In the genomic region with DNA sequence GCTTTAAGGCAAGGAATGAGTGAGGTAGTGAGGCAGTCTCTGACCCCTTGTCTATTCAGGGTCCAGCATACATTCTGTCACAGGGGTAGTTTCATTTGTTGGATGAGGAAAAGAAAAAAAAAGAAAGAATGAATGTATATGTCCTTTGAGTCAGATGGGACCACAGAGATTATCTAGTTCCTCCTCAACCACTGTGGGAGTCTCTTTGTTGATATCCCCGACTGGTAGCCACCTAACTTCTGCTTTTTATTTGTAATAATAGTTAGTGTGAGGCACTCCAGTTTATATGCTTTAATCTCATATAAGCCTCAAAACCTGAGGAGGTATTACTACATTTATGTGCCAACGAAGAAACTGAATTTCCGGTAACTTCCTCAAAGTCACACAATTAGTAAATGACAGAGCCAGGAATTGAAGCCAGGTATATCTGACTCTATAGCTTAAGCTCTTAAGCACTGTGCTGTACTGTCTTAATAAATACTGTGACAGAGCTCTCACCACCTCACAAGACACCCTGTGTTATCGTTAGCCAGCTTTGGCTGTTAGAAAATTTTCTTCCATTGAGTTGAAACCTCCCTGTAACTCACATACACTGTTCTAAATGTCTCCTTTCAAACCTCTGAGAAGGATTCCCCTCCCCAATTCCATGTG, we compare ENCODE assay signal across 20 cellular contexts.
DNase-seq lines count a peak whose midpoint lies in the region; ATAC-seq, FAIRE-seq and TF ChIP-seq lines count a peak whose summit lies in the region.
"Had no signal": no experiment of that assay in that cellular context is flagged by ENCODE, and none has a peak within 500 bp of the region (broad histone marks: within the 10 kb centered on the region; RNA-seq: fewer than 3 reads in every experiment).

No MANE protein-coding gene starts in this region.

- no peak for TF ChIP-seq POLR2A in GM12878 (IDR thresholded peaks at IDR 0.05; ENCODE audit: low read depth, low read length)

- H3K27ac ChIP-seq in GM12878 (ENCODE audit: control insufficient read depth, insufficient read depth) (no peak overlapping the region), caudate nucleus (ENCODE audit: low read depth, low read length) (no peak overlapping the region)
- H3K27ac ChIP-seq: 22Rv1; BLaER1 treated with 17β-estradiol and CSF1 and Interleukin-3, amounts not matched to agents 10 nM and 100 nM; KMS-11; SK-N-MC had no signal

- in situ Hi-C loops in GM12878 (cut with MboI): no loop called here

- no peak for TF ChIP-seq CTCF in GM12878 (IDR thresholded peaks at IDR 0.05 in 2 of 3, conservative IDR thresholded peaks at IDR 0.05 in 1 of 3; ENCODE audit: control insufficient read depth in 2 of 3, extremely low read depth in 1 of 3, insufficient read depth in 1 of 3, low read depth in 3 of 3, low read length in 3 of 3)

- no peak overlapping the region for H3K4me3 Mint-ChIP-seq in stimulated activated naive B cell treated with anti-CD40 and anti-IgM and Interleukin-4, amounts not matched to agents 10 μg/mL and 1 μg/mL and 100 μg/mL, for 72 hours
- H3K4me3 Mint-ChIP-seq: GM23338 had no signal

- SMC1A ChIA-PET in GM12878 (lab: Charles Lee; ENCODE audit: uncharacterized antibody, unreplicated experiment): no interaction called here

- no peaks in the 10 kb centered on the region for H3K27me3 ChIP-seq in GM12878 (replicated peaks in 1 of 2; ENCODE audit: control insufficient read depth in 2 of 2, insufficient read depth in 2 of 2, low read length in 1 of 2)
- H3K27me3 ChIP-seq: BLaER1 treated with 17β-estradiol and CSF1 and Interleukin-3, amounts not matched to agents 10 nM and 100 nM; MG63 had no signal

- no peaks in the 10 kb centered on the region for H3K4me1 ChIP-seq in GM12878 (ENCODE audit: control insufficient read depth, insufficient read depth, low read length)

- no peaks in the 10 kb centered on the region for H3K9me3 ChIP-seq in GM12878 (replicated peaks; ENCODE audit: control insufficient read depth, insufficient read depth, low read length)
- H3K9me3 ChIP-seq: BLaER1 treated with 17β-estradiol and CSF1 and Interleukin-3, amounts not matched to agents 10 nM and 100 nM; MG63 had no signal

- H3K36me3 Mint-ChIP-seq in activated naive CD4-positive, alpha-beta T cell treated with anti-CD3 and anti-CD28 coated beads, Interleukin-2, amount 50 U/mL, for 72 hours: no peaks in the 10 kb centered on the region
- H3K36me3 Mint-ChIP-seq in stimulated activated naive B cell treated with anti-CD40 and anti-IgM and Interleukin-4, amounts not matched to agents 10 μg/mL and 1 μg/mL and 100 μg/mL, for 72 hours: peaks cover 14 to 17% of the 10 kb centered on the region in 2 donors

- H3K4me1 Mint-ChIP-seq in stimulated activated naive B cell treated with anti-CD40 and anti-IgM and Interleukin-4, amounts not matched to agents 10 μg/mL and 1 μg/mL and 100 μg/mL, for 72 hours: peaks cover 0 to 5% of the 10 kb centered on the region in 2 donors

- whole genome bisulfite sequencing in GM12878 (ENCODE audit: insufficient coverage, insufficient replicate concordance, low lambda C conversion rate, missing lambda C conversion rate): 70% methylated on average over 4 of the region's 4 CpGs

- H3K36me3 ChIP-seq in GM12878 (ENCODE audit: control insufficient read depth in 2 of 2, insufficient read depth in 2 of 2, low read length in 1 of 2): no peaks in the 10 kb centered on the region
- H3K36me3 ChIP-seq: MG63 had no signal

- no peaks in the 10 kb centered on the region for H3K27me3 Mint-ChIP-seq in stimulated activated naive B cell treated with anti-CD40 and anti-IgM and Interleukin-4, amounts not matched to agents 10 μg/mL and 1 μg/mL and 100 μg/mL, for 72 hours

- RAD21 ChIA-PET in GM12878 (lab: Charles Lee; ENCODE audit: unreplicated experiment): no interaction called here

- TF ChIP-seq EP300 in GM12878 (IDR thresholded peaks at IDR 0.05; ENCODE audit: borderline replicate concordance in 1 of 2, control insufficient read depth in 1 of 2, low read depth in 2 of 2, low read length in 2 of 2): no peak

- no TSS peak for BruUV-seq in GM12878 (replicated peaks; lab: Mats Ljungman, UMichigan)

- POLR2A ChIA-PET in GM12878 (lab: Charles Lee): no interaction called here

- peak overlapping the region; percentile 29 to 67 for H3K27ac Mint-ChIP-seq in activated naive CD4-positive, alpha-beta T cell treated with anti-CD3 and anti-CD28 coated beads, Interleukin-2, amount 50 U/mL, for 72 hours
- H3K27ac Mint-ChIP-seq in stimulated activated naive B cell treated with anti-CD40 and anti-IgM and Interleukin-4, amounts not matched to agents 10 μg/mL and 1 μg/mL and 100 μg/mL, for 72 hours: no peak overlapping the region
- H3K27ac Mint-ChIP-seq: GM23338 had no signal

- H4K20me1 ChIP-seq in GM12878 (ENCODE audit: control insufficient read depth, insufficient read depth): no peaks in the 10 kb centered on the region
- H4K20me1 ChIP-seq: BLaER1 treated with 17β-estradiol and CSF1 and Interleukin-3, amounts not matched to agents 10 nM and 100 nM had no signal

- no peak overlapping the region for H3K4me2 ChIP-seq in GM12878 (ENCODE audit: control insufficient read depth, insufficient read depth)
- H3K4me2 ChIP-seq: GM23338, KMS-11 had no signal

- CTCF ChIA-PET in GM12878 (lab: Yijun Ruan, JAX): interaction anchor here (0.7 to 3.4 kb wide), 4 partner anchors 10 to 208 kb away, joined by 3 to 16 read pairs (median 4); no protein-coding TSS in a partner anchor

- no peak for TF ChIP-seq RAD21 in GM12878 (IDR thresholded peaks at IDR 0.05; ENCODE audit: insufficient read depth, low read depth, low read length)

- intact Hi-C loops in GM12878 (cut with micrococcal nuclease; ENCODE audit: unreplicated experiment): no loop called here

- H3K79me2 ChIP-seq in GM12878 (ENCODE audit: control insufficient read depth, insufficient read depth, low read length): no peaks in the 10 kb centered on the region

- FAIRE-seq in GM12878 (lab: Jason Lieb, UNC): no peak

- no peak overlapping the region for H2AFZ ChIP-seq in GM12878 (ENCODE audit: control insufficient read depth, low read depth, low read length)
- H2AFZ ChIP-seq: GM23338 had no signal

- H3K4me3 ChIP-seq in GM12878: no peak overlapping the region
- H3K4me3 ChIP-seq: BLaER1 treated with 17β-estradiol and CSF1 and Interleukin-3, amounts not matched to agents 10 nM and 100 nM; GM23338; MG63; SK-N-MC had no signal

- no peaks in the 10 kb centered on the region for H3K9me3 Mint-ChIP-seq in activated naive CD4-positive, alpha-beta T cell treated with anti-CD3 and anti-CD28 coated beads, Interleukin-2, amount 50 U/mL, for 72 hours
- H3K9me3 Mint-ChIP-seq in stimulated activated naive B cell treated with anti-CD40 and anti-IgM and Interleukin-4, amounts not matched to agents 10 μg/mL and 1 μg/mL and 100 μg/mL, for 72 hours: no peaks in the 10 kb centered on the region
- H3K9me3 Mint-ChIP-seq: GM23338 had no signal

- H3K9ac ChIP-seq in GM12878 (ENCODE audit: control insufficient read depth, insufficient read depth, low read length): no peak overlapping the region
- H3K9ac ChIP-seq: BLaER1 treated with 17β-estradiol and CSF1 and Interleukin-3, amounts not matched to agents 10 nM and 100 nM; KMS-11 had no signal

- no peak for ATAC-seq in activated naive CD4-positive, alpha-beta T cell treated with anti-CD3 and anti-CD28 coated beads, Interleukin-2, amount 50 U/mL, for 72 hours
- peak; percentile 68 for ATAC-seq in GM12878
- peak; percentile 97 to 98 for ATAC-seq in stimulated activated naive B cell treated with anti-CD40 and anti-IgM and Interleukin-4, amounts not matched to agents 10 μg/mL and 1 μg/mL and 100 μg/mL, for 72 hours (replicated peaks)
- ATAC-seq in HG02588 (IDR thresholded peaks at IDR 0.05; ENCODE audit: unreplicated experiment): no peak
- ATAC-seq: GM23338, PC-3 had no signal

- no peak for DNase-seq in activated naive CD4-positive, alpha-beta T cell treated with anti-CD3 and anti-CD28 coated beads, Interleukin-2, amount 50 U/mL, for 72 hours (ENCODE audit: low spot score in 2 of 2)
- no peak for DNase-seq in activated naive CD4-positive, alpha-beta T cell (lab: John Stamatoyannopoulos, UW)
- DNase-seq in SKM-1 (lab: John Stamatoyannopoulos, UW; ENCODE audit: unreplicated experiment): peak; percentile 38
- DNase-seq in GM12878 (ENCODE audit: low read depth, low spot score): no peak
- DNase-seq in stimulated activated naive B cell treated with anti-CD40 and anti-IgM and Interleukin-4, amounts not matched to agents 10 μg/mL and 1 μg/mL and 100 μg/mL, for 72 hours: no peak
- DNase-seq in NCI-H510A (lab: John Stamatoyannopoulos, UW): no peak
- DNase-seq in caudate nucleus (lab: John Stamatoyannopoulos, UW): no peak
- DNase-seq: DMS153, EL, MG63, NCI-H1417 treated with DMSO at 0.1 percent for 48 hours, NCI-H2029, NCI-H2171 treated with DMSO at 0.1 percent for 48 hours, PC-3 had no signal

TF ChIP-seq in GM12878, 131 proteins besides CTCF, POLR2A, EP300 and RAD21:
- TF ChIP-seq ZNF24 (IDR thresholded peaks at IDR 0.05) (peak; percentile 30; the same call in 1 of the 2 replicates), ZNF384 (IDR thresholded peaks at IDR 0.05; ENCODE audit: borderline replicate concordance, low read depth, low read length) (peak; percentile 18; the same call in 1 of the 2 replicates), BACH1 (IDR thresholded peaks at IDR 0.05; ENCODE audit: borderline replicate concordance) (no peak)
- TF ChIP-seq, protein P1, sequence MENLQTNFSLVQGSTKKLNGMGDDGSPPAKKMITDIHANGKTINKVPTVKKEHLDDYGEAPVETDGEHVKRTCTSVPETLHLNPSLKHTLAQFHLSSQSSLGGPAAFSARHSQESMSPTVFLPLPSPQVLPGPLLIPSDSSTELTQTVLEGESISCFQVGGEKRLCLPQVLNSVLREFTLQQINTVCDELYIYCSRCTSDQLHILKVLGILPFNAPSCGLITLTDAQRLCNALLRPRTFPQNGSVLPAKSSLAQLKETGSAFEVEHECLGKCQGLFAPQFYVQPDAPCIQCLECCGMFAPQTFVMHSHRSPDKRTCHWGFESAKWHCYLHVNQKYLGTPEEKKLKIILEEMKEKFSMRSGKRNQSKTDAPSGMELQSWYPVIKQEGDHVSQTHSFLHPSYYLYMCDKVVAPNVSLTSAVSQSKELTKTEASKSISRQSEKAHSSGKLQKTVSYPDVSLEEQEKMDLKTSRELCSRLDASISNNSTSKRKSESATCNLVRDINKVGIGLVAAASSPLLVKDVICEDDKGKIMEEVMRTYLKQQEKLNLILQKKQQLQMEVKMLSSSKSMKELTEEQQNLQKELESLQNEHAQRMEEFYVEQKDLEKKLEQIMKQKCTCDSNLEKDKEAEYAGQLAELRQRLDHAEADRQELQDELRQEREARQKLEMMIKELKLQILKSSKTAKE (IDR thresholded peaks at IDR 0.05; ENCODE audit: low read depth, poor library complexity, severe bottlenecking): no peak

Comparison
In these comparisons a context has a peak if more than half of its experiments do, and no peak if none do; other contexts are left out.
1. ATAC-seq: peak in GM12878 (single experiment) and stimulated activated naive B cell treated with anti-CD40 and anti-IgM and Interleukin-4, amounts not matched to agents 10 μg/mL and 1 μg/mL and 100 μg/mL, for 72 hours (2 of 2); none in activated naive CD4-positive, alpha-beta T cell treated with anti-CD3 and anti-CD28 coated beads, Interleukin-2, amount 50 U/mL, for 72 hours (0 of 2) and HG02588 (single experiment).